8 cellular contexts compared by ENCODE assay signal in genomic region chr14:100239200-100239839, GRCh38. TPM values are rescaled to one million over a fixed set of nuclear protein-coding genes. Genes with fewer than 3 reads are reported as not detected.
DNase-seq lines count a peak whose midpoint lies in the region; ATAC-seq lines count a peak whose summit lies in the region.

No MANE protein-coding gene starts in this region.

- no peak for DNase-seq in SJCRH30
- peak; percentile 13 to 18 for DNase-seq in central memory CD8-positive, alpha-beta T cell (ENCODE audit: low spot score in 2 of 2)
- DNase-seq in memory B cell (ENCODE audit: low spot score in 2 of 2) = peak; percentile 17 to 36
- no peak for DNase-seq in AG08395 (ENCODE audit: low spot score)
- DNase-seq in NCI-H748 (lab: John Stamatoyannopoulos, UW; ENCODE audit: unreplicated experiment) = no peak

- H3K27ac ChIP-seq in SJCRH30 = peak overlapping the region; percentile 67
- H3K27ac ChIP-seq in subcutaneous abdominal adipose tissue (ENCODE audit: low read depth, low read length) = peak overlapping the region; percentile 89

- peaks cover 19% of the 10 kb centered on the region; the same call in 1 of the 2 replicates for H3K36me3 ChIP-seq in SJCRH30
- H3K36me3 ChIP-seq in subcutaneous abdominal adipose tissue (ENCODE audit: control insufficient read depth in 5 of 5, insufficient read depth in 5 of 5, low read length in 5 of 5) = no peaks in the 10 kb centered on the region

- peak overlapping the region; percentile 97 for H3K4me3 Mint-ChIP-seq in central memory CD8-positive, alpha-beta T cell
- H3K4me3 Mint-ChIP-seq in memory B cell = peak overlapping the region; percentile 86

- H3K4me3 ChIP-seq in SJCRH30 (peak overlapping the region; percentile 90), subcutaneous abdominal adipose tissue (ENCODE audit: low read depth in 1 of 5, low read length in 5 of 5) (peak overlapping the region in 4 of 5 donors; percentile 82 to 99 (median 92))

- H3K27me3 ChIP-seq in SJCRH30 (no peaks in the 10 kb centered on the region), subcutaneous abdominal adipose tissue (ENCODE audit: control insufficient read depth in 5 of 5, insufficient read depth in 4 of 5, low read length in 5 of 5) (no peaks in the 10 kb centered on the region)

- H3K9me3 Mint-ChIP-seq in central memory CD8-positive, alpha-beta T cell = no peaks in the 10 kb centered on the region
- H3K9me3 Mint-ChIP-seq in memory B cell = no peaks in the 10 kb centered on the region

- H3K4me1 ChIP-seq in SJCRH30 (no peaks in the 10 kb centered on the region), subcutaneous abdominal adipose tissue (ENCODE audit: control insufficient read depth in 5 of 5, insufficient read depth in 5 of 5, low read length in 5 of 5) (peaks cover 0 to 48% (median 38%) of the 10 kb centered on the region in 5 donors)

- ATAC-seq in GM21619 (IDR thresholded peaks at IDR 0.05; ENCODE audit: unreplicated experiment) = peak; percentile 0
- ATAC-seq in central memory CD8-positive, alpha-beta T cell (replicated peaks; ENCODE audit: extremely low read depth, poor library complexity, severe bottlenecking) = no peak
- no peak for ATAC-seq in memory B cell (ENCODE audit: low read depth)
- no peak for ATAC-seq in HG03280 (IDR thresholded peaks at IDR 0.05; ENCODE audit: unreplicated experiment)

- H3K27me3 Mint-ChIP-seq in central memory CD8-positive, alpha-beta T cell = no peaks in the 10 kb centered on the region
- no peaks in the 10 kb centered on the region for H3K27me3 Mint-ChIP-seq in memory B cell

- H3K36me3 Mint-ChIP-seq in central memory CD8-positive, alpha-beta T cell (ENCODE audit: insufficient read depth) = peaks cover 36% of the 10 kb centered on the region
- H3K36me3 Mint-ChIP-seq in memory B cell = peaks cover 11% of the 10 kb centered on the region

- H3K9me3 ChIP-seq in SJCRH30 (replicated peaks) (no peaks in the 10 kb centered on the region), subcutaneous abdominal adipose tissue (ENCODE audit: control insufficient read depth in 5 of 5, low read length in 5 of 5) (no peaks in the 10 kb centered on the region)

- H3K27ac Mint-ChIP-seq in central memory CD8-positive, alpha-beta T cell (ENCODE audit: low read depth) = peak overlapping the region; percentile 95
- peak overlapping the region; percentile 100 for H3K27ac Mint-ChIP-seq in memory B cell

- H3K9ac ChIP-seq in subcutaneous abdominal adipose tissue (ENCODE audit: low read length in 5 of 5) = peak overlapping the region in 4 of 5 donors; percentile 79 to 94 (median 82)

- peaks cover 57% of the 10 kb centered on the region for H3K4me1 Mint-ChIP-seq in central memory CD8-positive, alpha-beta T cell
- peaks cover 42% of the 10 kb centered on the region for H3K4me1 Mint-ChIP-seq in memory B cell

RNA-seq across cellular contexts. Expression of gene YY1, which starts 0.4 kb away (rescaled TPM):
- 58.6 and 60.9 TPM in 2 replicates for total RNA-seq in SJCRH30 (2014; rRNA removed; shearing (Covaris generic))

Comparison
In these comparisons a context has a peak if more than half of its experiments do, and no peak if none do; other contexts are left out.
1. DNase-seq: peak in central memory CD8-positive, alpha-beta T cell (2 of 2) and memory B cell (2 of 2); none in SJCRH30 (0 of 2), AG08395 (single experiment) and NCI-H748 (single experiment).